In genomic region chr1:74641876-74642275, GRCh38 we compare ENCODE assay signal across 16 cellular contexts. TPM values are rescaled to one million over a fixed set of nuclear protein-coding genes. Genes with fewer than 3 reads are reported as not detected.
DNase-seq lines count a peak whose midpoint lies in the region; ATAC-seq and TF ChIP-seq lines count a peak whose summit lies in the region.
"Had no signal": no experiment of that assay in that cellular context is flagged by ENCODE, and none has a peak within 500 bp of the region (broad histone marks: within the 10 kb centered on the region; RNA-seq: fewer than 3 reads in every experiment).

No MANE protein-coding gene starts in this region.

- peaks cover 3% of the 10 kb centered on the region for H3K27me3 Mint-ChIP-seq in activated CD4-positive, alpha-beta T cell treated with anti-CD3 and anti-CD28 coated beads, Interleukin-2, amount 10 ng/mL, durations not matched to agents 24 days and 14 days
- H3K27me3 Mint-ChIP-seq in progenitor cell of endocrine pancreas, result no peaks in the 10 kb centered on the region

- no peaks in the 10 kb centered on the region for H3K4me1 Mint-ChIP-seq in activated CD4-positive, alpha-beta T cell treated with anti-CD3 and anti-CD28 coated beads, Interleukin-2, amount 10 ng/mL, durations not matched to agents 24 days and 14 days
- H3K4me1 Mint-ChIP-seq in progenitor cell of endocrine pancreas (ENCODE audit: low read depth), result no peaks in the 10 kb centered on the region

- no peaks in the 10 kb centered on the region for H3K9me3 Mint-ChIP-seq in activated CD4-positive, alpha-beta T cell treated with anti-CD3 and anti-CD28 coated beads, Interleukin-2, amount 10 ng/mL, durations not matched to agents 24 days and 14 days
- H3K9me3 Mint-ChIP-seq in progenitor cell of endocrine pancreas (ENCODE audit: low read depth), result no peaks in the 10 kb centered on the region
- H3K9me3 Mint-ChIP-seq: GM23338 had no signal

- no peak overlapping the region for H3K27ac Mint-ChIP-seq in activated CD4-positive, alpha-beta T cell treated with anti-CD3 and anti-CD28 coated beads, Interleukin-2, amount 10 ng/mL, durations not matched to agents 24 days and 14 days
- H3K27ac Mint-ChIP-seq in progenitor cell of endocrine pancreas, result no peak overlapping the region
- H3K27ac Mint-ChIP-seq: GM23338 had no signal

- TF ChIP-seq CTCF in astrocyte of the spinal cord (IDR thresholded peaks at IDR 0.05; ENCODE audit: low read depth, low read length) (no peak), progenitor cell of endocrine pancreas (IDR thresholded peaks at IDR 0.05; ENCODE audit: unreplicated experiment) (no peak)

- no peaks in the 10 kb centered on the region for H3K36me3 Mint-ChIP-seq in activated CD4-positive, alpha-beta T cell treated with anti-CD3 and anti-CD28 coated beads, Interleukin-2, amount 10 ng/mL, durations not matched to agents 24 days and 14 days (ENCODE audit: low read depth)
- H3K36me3 Mint-ChIP-seq in progenitor cell of endocrine pancreas (ENCODE audit: insufficient read depth), result no peaks in the 10 kb centered on the region

- intact Hi-C loops in activated CD4-positive, alpha-beta T cell treated with anti-CD3 and anti-CD28 coated beads, Interleukin-2, amount 10 ng/mL, durations not matched to agents 24 days and 14 days (cut with micrococcal nuclease), result no loop called here

- in situ Hi-C loops in astrocyte of the spinal cord (cut with HindIII; ENCODE audit: low sequenced_read_pairs), result no loop called here

- ATAC-seq in HG02885 (IDR thresholded peaks at IDR 0.05; ENCODE audit: poor library complexity, unreplicated experiment), result no peak
- ATAC-seq: A549, GM23338 had no signal

- no peak overlapping the region for H3K4me3 Mint-ChIP-seq in activated CD4-positive, alpha-beta T cell treated with anti-CD3 and anti-CD28 coated beads, Interleukin-2, amount 10 ng/mL, durations not matched to agents 24 days and 14 days
- H3K4me3 Mint-ChIP-seq in progenitor cell of endocrine pancreas (ENCODE audit: low read depth), result no peak overlapping the region
- H3K4me3 Mint-ChIP-seq: GM23338 had no signal

- DNase-seq in Daoy (ENCODE audit: low read depth), result peak; percentile 5
- DNase-seq in M059J (ENCODE audit: low read depth), result peak; percentile 47
- peak; percentile 71 for DNase-seq in astrocyte of the spinal cord (ENCODE audit: low read depth, low spot score)
- peak; percentile 46 for DNase-seq in kidney tubule cell (ENCODE audit: low spot score)
- no peak for DNase-seq in NCI-H2029 treated with DMSO at 0.1 percent for 48 hours (lab: John Stamatoyannopoulos, UW)
- DNase-seq in activated CD4-positive, alpha-beta T cell treated with anti-CD3 and anti-CD28 coated beads, Interleukin-2, amount 10 ng/mL, durations not matched to agents 24 days and 14 days, result no peak
- DNase-seq in progenitor cell of endocrine pancreas (ENCODE audit: low spot score, unreplicated experiment), result no peak
- DNase-seq: DMS 273 treated with DMSO at 0.1 percent for 48 hours, MG63, NCI-H1092, NCI-H146, NCI-H510A treated with DMSO at 0.1 percent for 48 hours had no signal

- no peak overlapping the region for H3K4me3 ChIP-seq in astrocyte of the spinal cord (ENCODE audit: low read depth, low read length)
- H3K4me3 ChIP-seq: A549; BLaER1 treated with 17β-estradiol and CSF1 and Interleukin-3, amounts not matched to agents 10 nM and 100 nM; GM23338; MG63 had no signal

RNA-seq across cellular contexts. Expression of gene ERICH3, which starts 31.7 kb away (rescaled TPM):
- total RNA-seq in Daoy (2014; rRNA removed; shearing (Covaris generic)), result 0.06 TPM in 1 of 2 replicates, not detected in the other
- total RNA-seq in M059J (2014; rRNA removed; shearing (Covaris generic)), result not detected in 2 replicates
- total RNA-seq in activated CD4-positive, alpha-beta T cell treated with anti-CD3 and anti-CD28 coated beads, Interleukin-2, amount 10 ng/mL, durations not matched to agents 24 days and 14 days, result not detected in 2 replicates
- total RNA-seq in progenitor cell of endocrine pancreas, result 1.1 and 1.5 TPM in 2 replicates
- total RNA-seq: GM23338 had no signal

Comparison
In these comparisons a context has a peak if more than half of its experiments do, and no peak if none do; other contexts are left out.
1. DNase-seq: peak in Daoy (single experiment), M059J (single experiment), astrocyte of the spinal cord (single experiment) and kidney tubule cell (single experiment); none in NCI-H2029 treated with DMSO at 0.1 percent for 48 hours (single experiment), activated CD4-positive, alpha-beta T cell treated with anti-CD3 and anti-CD28 coated beads, Interleukin-2, amount 10 ng/mL, durations not matched to agents 24 days and 14 days (single experiment) and progenitor cell of endocrine pancreas (single experiment).